ENCODE assay signal across 1 cellular context in genomic region chr10:22003111-22003963, GRCh38.
TF ChIP-seq lines count a peak whose summit lies in the region.

Gene DNAJC1 (minus strand): TSS chr10:22003730. CDS start chr10:22003434, 296 bp downstream.

TF ChIP-seq in K562, 482 proteins besides CTCF, POLR2A, EP300 and RAD21 (continued from another document and continues in another):
- TF ChIP-seq RNF219 (CRISPR knock-in tag; IDR thresholded peaks at IDR 0.05), result no peak
- peak; percentile 35 for TF ChIP-seq HMGN3 (IDR thresholded peaks at IDR 0.05; ENCODE audit: borderline replicate concordance, extremely low read depth, insufficient read length, low read depth, low read length)
- TF ChIP-seq EZH2 (IDR thresholded peaks at IDR 0.05; ENCODE audit: borderline replicate concordance, low read depth, low read length), result no peak
- TF ChIP-seq ZNF134 (CRISPR knock-in tag; conservative IDR thresholded peaks at IDR 0.05), result no peak
- TF ChIP-seq HBP1 (CRISPR knock-in tag; IDR thresholded peaks at IDR 0.05), result 0 out of 2 replicates have a peak, but pooled peaks have one; percentile 39
- TF ChIP-seq BCOR (IDR thresholded peaks at IDR 0.05), result no peak
- TF ChIP-seq, protein P1, sequence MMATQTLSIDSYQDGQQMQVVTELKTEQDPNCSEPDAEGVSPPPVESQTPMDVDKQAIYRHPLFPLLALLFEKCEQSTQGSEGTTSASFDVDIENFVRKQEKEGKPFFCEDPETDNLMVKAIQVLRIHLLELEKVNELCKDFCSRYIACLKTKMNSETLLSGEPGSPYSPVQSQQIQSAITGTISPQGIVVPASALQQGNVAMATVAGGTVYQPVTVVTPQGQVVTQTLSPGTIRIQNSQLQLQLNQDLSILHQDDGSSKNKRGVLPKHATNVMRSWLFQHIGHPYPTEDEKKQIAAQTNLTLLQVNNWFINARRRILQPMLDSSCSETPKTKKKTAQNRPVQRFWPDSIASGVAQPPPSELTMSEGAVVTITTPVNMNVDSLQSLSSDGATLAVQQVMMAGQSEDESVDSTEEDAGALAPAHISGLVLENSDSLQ (IDR thresholded peaks at IDR 0.05), result peak; percentile 83
- TF ChIP-seq BRF2 (IDR thresholded peaks at IDR 0.05; ENCODE audit: borderline replicate concordance, insufficient read depth, insufficient read length), result no peak
- TF ChIP-seq SRF (CRISPR knock-in tag; IDR thresholded peaks at IDR 0.05), result no peak
- no peak for TF ChIP-seq ZZZ3 (IDR thresholded peaks at IDR 0.05)
- TF ChIP-seq RBBP5 (IDR thresholded peaks at IDR 0.05; ENCODE audit: borderline replicate concordance, insufficient read depth, low read length, poor library complexity, severe bottlenecking), result peak; percentile 98
- TF ChIP-seq ZNF23 (CRISPR knock-in tag; IDR thresholded peaks at IDR 0.05), result no peak
- TF ChIP-seq ZNF75A (CRISPR knock-in tag; IDR thresholded peaks at IDR 0.05), result no peak
- TF ChIP-seq XRCC3 (IDR thresholded peaks at IDR 0.05), result no peak
- TF ChIP-seq BACH1 (tag; IDR thresholded peaks at IDR 0.05), result no peak
- TF ChIP-seq CBX3 (IDR thresholded peaks at IDR 0.05; ENCODE audit: borderline replicate concordance in 1 of 2, low read length in 2 of 2), result peak in 1 of 2 experiments; percentile 69; a peak in 1 of 3 replicates
- TF ChIP-seq TRIM28 (IDR thresholded peaks at IDR 0.05), result no peak
- TF ChIP-seq ZFX (CRISPR knock-in tag; IDR thresholded peaks at IDR 0.05), result peak; percentile 91
- no peak for TF ChIP-seq CHAMP1 (IDR thresholded peaks at IDR 0.05)
- no peak for TF ChIP-seq POLR3A (IDR thresholded peaks at IDR 0.05; ENCODE audit: borderline replicate concordance, extremely low read depth, insufficient read depth, insufficient read length)
- TF ChIP-seq TGIF2 (CRISPR knock-in tag; IDR thresholded peaks at IDR 0.05), result no peak
- TF ChIP-seq TCF3 (CRISPR knock-in tag; IDR thresholded peaks at IDR 0.05), result no peak
- peak; percentile 77 for TF ChIP-seq JUND (IDR thresholded peaks at IDR 0.05; ENCODE audit: borderline replicate concordance, low read depth, low read length)
- TF ChIP-seq JUND (tag; IDR thresholded peaks at IDR 0.05; ENCODE audit: borderline replicate concordance, low read depth, low read length), result peak; percentile 49; the same call in 1 of the 3 replicates
- TF ChIP-seq WHSC1 (IDR thresholded peaks at IDR 0.05; ENCODE audit: low read length), result no peak
- TF ChIP-seq ZNF445 (CRISPR knock-in tag; IDR thresholded peaks at IDR 0.05; ENCODE audit: low read depth), result no peak
- TF ChIP-seq, protein P2, sequence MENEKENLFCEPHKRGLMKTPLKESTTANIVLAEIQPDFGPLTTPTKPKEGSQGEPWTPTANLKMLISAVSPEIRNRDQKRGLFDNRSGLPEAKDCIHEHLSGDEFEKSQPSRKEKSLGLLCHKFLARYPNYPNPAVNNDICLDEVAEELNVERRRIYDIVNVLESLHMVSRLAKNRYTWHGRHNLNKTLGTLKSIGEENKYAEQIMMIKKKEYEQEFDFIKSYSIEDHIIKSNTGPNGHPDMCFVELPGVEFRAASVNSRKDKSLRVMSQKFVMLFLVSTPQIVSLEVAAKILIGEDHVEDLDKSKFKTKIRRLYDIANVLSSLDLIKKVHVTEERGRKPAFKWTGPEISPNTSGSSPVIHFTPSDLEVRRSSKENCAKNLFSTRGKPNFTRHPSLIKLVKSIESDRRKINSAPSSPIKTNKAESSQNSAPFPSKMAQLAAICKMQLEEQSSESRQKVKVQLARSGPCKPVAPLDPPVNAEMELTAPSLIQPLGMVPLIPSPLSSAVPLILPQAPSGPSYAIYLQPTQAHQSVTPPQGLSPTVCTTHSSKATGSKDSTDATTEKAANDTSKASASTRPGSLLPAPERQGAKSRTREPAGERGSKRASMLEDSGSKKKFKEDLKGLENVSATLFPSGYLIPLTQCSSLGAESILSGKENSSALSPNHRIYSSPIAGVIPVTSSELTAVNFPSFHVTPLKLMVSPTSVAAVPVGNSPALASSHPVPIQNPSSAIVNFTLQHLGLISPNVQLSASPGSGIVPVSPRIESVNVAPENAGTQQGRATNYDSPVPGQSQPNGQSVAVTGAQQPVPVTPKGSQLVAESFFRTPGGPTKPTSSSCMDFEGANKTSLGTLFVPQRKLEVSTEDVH (IDR thresholded peaks at IDR 0.05; ENCODE audit: low read depth, partially characterized antibody), result no peak
- peak; percentile 94 for TF ChIP-seq RFX5 (IDR thresholded peaks at IDR 0.05; ENCODE audit: low read depth, low read length)
- TF ChIP-seq SAFB (IDR thresholded peaks at IDR 0.05; ENCODE audit: borderline replicate concordance, low read depth, low read length), result no peak
- TF ChIP-seq IRF9 (tag; IDR thresholded peaks at IDR 0.05), result no peak
- no peak for TF ChIP-seq KLF16 (IDR thresholded peaks at IDR 0.05)
- no peak for TF ChIP-seq ZNF184 (CRISPR knock-in tag; IDR thresholded peaks at IDR 0.05)
- TF ChIP-seq KLF1 (tag; IDR thresholded peaks at IDR 0.05), result no peak; the same call in 1 of the 2 replicates
- TF ChIP-seq ZNF583 (CRISPR knock-in tag; IDR thresholded peaks at IDR 0.05), result no peak
- no peak for TF ChIP-seq MEF2D (tag; conservative IDR thresholded peaks at IDR 0.05; ENCODE audit: low read depth)
- TF ChIP-seq FOXJ3 (CRISPR knock-in tag; IDR thresholded peaks at IDR 0.05), result no peak
- TF ChIP-seq RCOR1 (IDR thresholded peaks at IDR 0.05; ENCODE audit: borderline replicate concordance in 1 of 2, low read depth in 2 of 2, low read length in 2 of 2), result no peak; a peak in 1 of 4 replicates
- TF ChIP-seq KDM2B (CRISPR knock-in tag; IDR thresholded peaks at IDR 0.05), result no peak
- TF ChIP-seq HDAC8 (tag; IDR thresholded peaks at IDR 0.05), result no peak
- TF ChIP-seq TEAD4 (IDR thresholded peaks at IDR 0.05; ENCODE audit: low read length), result 0 out of 2 replicates have a peak, but pooled peaks have one; percentile 20
- TF ChIP-seq TEAD4 (CRISPR knock-in tag; IDR thresholded peaks at IDR 0.05; ENCODE audit: borderline replicate concordance), result peak; percentile 67; the same call in 1 of the 2 replicates
- TF ChIP-seq RBM14 (IDR thresholded peaks at IDR 0.05; ENCODE audit: borderline replicate concordance, insufficient read depth, low read depth, low read length), result no peak
- TF ChIP-seq, protein P3, sequence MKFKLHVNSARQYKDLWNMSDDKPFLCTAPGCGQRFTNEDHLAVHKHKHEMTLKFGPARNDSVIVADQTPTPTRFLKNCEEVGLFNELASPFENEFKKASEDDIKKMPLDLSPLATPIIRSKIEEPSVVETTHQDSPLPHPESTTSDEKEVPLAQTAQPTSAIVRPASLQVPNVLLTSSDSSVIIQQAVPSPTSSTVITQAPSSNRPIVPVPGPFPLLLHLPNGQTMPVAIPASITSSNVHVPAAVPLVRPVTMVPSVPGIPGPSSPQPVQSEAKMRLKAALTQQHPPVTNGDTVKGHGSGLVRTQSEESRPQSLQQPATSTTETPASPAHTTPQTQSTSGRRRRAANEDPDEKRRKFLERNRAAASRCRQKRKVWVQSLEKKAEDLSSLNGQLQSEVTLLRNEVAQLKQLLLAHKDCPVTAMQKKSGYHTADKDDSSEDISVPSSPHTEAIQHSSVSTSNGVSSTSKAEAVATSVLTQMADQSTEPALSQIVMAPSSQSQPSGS (CRISPR knock-in tag; IDR thresholded peaks at IDR 0.05), result no peak; the same call in 1 of the 2 replicates
- no peak for TF ChIP-seq ID3 (CRISPR knock-in tag; IDR thresholded peaks at IDR 0.05)
- peak; percentile 90 for TF ChIP-seq ID3 (tag; IDR thresholded peaks at IDR 0.05)
- TF ChIP-seq NR2C2 (CRISPR knock-in tag; IDR thresholded peaks at IDR 0.05), result peak; percentile 73
- peak; percentile 77 for TF ChIP-seq NR2C2 (tag; IDR thresholded peaks at IDR 0.05)
- no peak for TF ChIP-seq ZNF512 (tag; IDR thresholded peaks at IDR 0.05)
- TF ChIP-seq EP400 (IDR thresholded peaks at IDR 0.05), result peak; percentile 77
- TF ChIP-seq CGGBP1 (CRISPR knock-in tag; IDR thresholded peaks at IDR 0.05), result no peak
- TF ChIP-seq ZNF121 (CRISPR knock-in tag; conservative IDR thresholded peaks at IDR 0.05), result no peak
- 0 out of 4 replicates have a peak, but pooled peaks of 1 of the 2 experiments have one; percentile 19 for TF ChIP-seq HDAC1 (IDR thresholded peaks at IDR 0.05)
- no peak for TF ChIP-seq ZNF174 (CRISPR knock-in tag; IDR thresholded peaks at IDR 0.05)
- no peak for TF ChIP-seq CBX2 (IDR thresholded peaks at IDR 0.05; ENCODE audit: insufficient read depth, low read length, poor library complexity, severe bottlenecking)
